1 cellular context compared by ENCODE assay signal in genomic region chr14:102819176-102819628, GRCh38.
A peak's percentile ranks its signal among the peaks of the same experiment; 100 is the strongest.
TF ChIP-seq lines count a peak whose summit lies in the region.

No MANE protein-coding gene starts in this region.

TF ChIP-seq in GM12878, 131 proteins besides CTCF, POLR2A, EP300 and RAD21 (continued from another document and continues in another):
- TF ChIP-seq ZBTB4 (CRISPR knock-in tag; IDR thresholded peaks at IDR 0.05) (no peak), SPI1 (IDR thresholded peaks at IDR 0.05; ENCODE audit: borderline replicate concordance, insufficient read depth, low read depth, low read length) (0 out of 2 replicates have a peak, but pooled peaks have one; percentile 8), IKZF1 (conservative IDR thresholded peaks at IDR 0.05) (peak; percentile 97), CHD4 (IDR thresholded peaks at IDR 0.05) (no peak), HSF1 (IDR thresholded peaks at IDR 0.05; ENCODE audit: low read depth, low read length) (no peak), DPF2 (IDR thresholded peaks at IDR 0.05) (peak; percentile 78), RFX5 (IDR thresholded peaks at IDR 0.05; ENCODE audit: low read depth, low read length) (0 out of 2 replicates have a peak, but pooled peaks have one; percentile 7), GATAD2B (conservative IDR thresholded peaks at IDR 0.05; ENCODE audit: low read depth) (peak; percentile 66; the same call in 1 of the 2 replicates), MEF2B (IDR thresholded peaks at IDR 0.05; ENCODE audit: partially characterized antibody, poor library complexity, severe bottlenecking) (peak; percentile 66), RELA (IDR thresholded peaks at IDR 0.05; ENCODE audit: borderline replicate concordance, partially characterized antibody) (peak; percentile 91), SKIL (IDR thresholded peaks at IDR 0.05; ENCODE audit: low read depth, poor library complexity, severe bottlenecking) (peak; percentile 69), IRF5 (IDR thresholded peaks at IDR 0.05; ENCODE audit: borderline replicate concordance) (0 out of 2 replicates have a peak, but pooled peaks have one; percentile 23), SUPT20H (IDR thresholded peaks at IDR 0.05; ENCODE audit: borderline replicate concordance, control insufficient read depth, low read depth, low read length) (no peak), RCOR1 (conservative IDR thresholded peaks at IDR 0.05; ENCODE audit: low read depth, low read length) (0 out of 2 replicates have a peak, but pooled peaks have one; percentile 70), NR2C2 (IDR thresholded peaks at IDR 0.05; ENCODE audit: borderline replicate concordance, control insufficient read depth, insufficient read length, low read depth) (no peak), CBFB (IDR thresholded peaks at IDR 0.05; ENCODE audit: low read depth) (0 out of 2 replicates have a peak, but pooled peaks have one; percentile 25), PKNOX1 (IDR thresholded peaks at IDR 0.05) (0 out of 2 replicates have a peak, but pooled peaks have one; percentile 37), FOXK2 (IDR thresholded peaks at IDR 0.05) (no peak), NR2C1 (IDR thresholded peaks at IDR 0.05) (no peak), SP1 (IDR thresholded peaks at IDR 0.05; ENCODE audit: low read depth, low read length) (peak; percentile 59), PAX8 (IDR thresholded peaks at IDR 0.05) (no peak), ASH2L (IDR thresholded peaks at IDR 0.05; ENCODE audit: borderline replicate concordance, low read depth) (no peak), MEF2A (IDR thresholded peaks at IDR 0.05; ENCODE audit: insufficient read depth, low read depth, low read length) (0 out of 2 replicates have a peak, but pooled peaks have one; percentile 62), NFYA (IDR thresholded peaks at IDR 0.05; ENCODE audit: borderline replicate concordance, low read depth, low read length) (no peak), ZBTB11 (CRISPR knock-in tag; IDR thresholded peaks at IDR 0.05) (no peak), BRCA1 (IDR thresholded peaks at IDR 0.05; ENCODE audit: low read depth, low read length) (no peak), PBX3 (IDR thresholded peaks at IDR 0.05; ENCODE audit: insufficient replicate concordance, low read depth, low read length) (peak; percentile 51), BHLHE40 (IDR thresholded peaks at IDR 0.05; ENCODE audit: borderline replicate concordance in 1 of 2, low read depth in 2 of 2, low read length in 1 of 2) (peak; percentile 94), CHD2 (IDR thresholded peaks at IDR 0.05; ENCODE audit: borderline replicate concordance, low read depth, low read length) (peak; percentile 80), YY1 (IDR thresholded peaks at IDR 0.05; ENCODE audit: low read depth, low read length) (peak; percentile 71; the same call in 1 of the 2 replicates), CEBPB (IDR thresholded peaks at IDR 0.05; ENCODE audit: borderline replicate concordance in 1 of 2, low read depth in 2 of 2, low read length in 2 of 2) (no peak), USF1 (IDR thresholded peaks at IDR 0.05; ENCODE audit: borderline replicate concordance, extremely low read length, insufficient read depth, low read depth, low read length) (no peak), ZNF217 (IDR thresholded peaks at IDR 0.05) (no peak), EGR1 (IDR thresholded peaks at IDR 0.05; ENCODE audit: borderline replicate concordance in 1 of 2, low read depth in 2 of 2, low read length in 2 of 2) (no peak), ATF7 (IDR thresholded peaks at IDR 0.05; ENCODE audit: low read depth) (peak; percentile 88), LARP7 (IDR thresholded peaks at IDR 0.05) (no peak), SRF (IDR thresholded peaks at IDR 0.05; ENCODE audit: low read depth in 2 of 2, low read length in 2 of 2) (0 out of 4 replicates have a peak, but pooled peaks of 1 of the 2 experiments have one; percentile 23), TARDBP (IDR thresholded peaks at IDR 0.05; ENCODE audit: borderline replicate concordance) (no peak; the same call in 1 of the 2 replicates), RUNX3 (IDR thresholded peaks at IDR 0.05; ENCODE audit: low read length) (peak; percentile 89), NR2F1 (conservative IDR thresholded peaks at IDR 0.05) (peak; percentile 61), SUZ12 (IDR thresholded peaks at IDR 0.05; ENCODE audit: unreplicated experiment) (no peak), CREB1 (IDR thresholded peaks at IDR 0.05; ENCODE audit: low read depth) (peak; percentile 33; the same call in 1 of the 2 replicates), STAT3 (IDR thresholded peaks at IDR 0.05; ENCODE audit: low read depth, low read length) (no peak), RBBP5 (conservative IDR thresholded peaks at IDR 0.05) (no peak), HDGF (IDR thresholded peaks at IDR 0.05) (peak; percentile 91), PML (IDR thresholded peaks at IDR 0.05; ENCODE audit: low read length) (no peak), JUND (IDR thresholded peaks at IDR 0.05; ENCODE audit: low read depth, low read length) (0 out of 2 replicates have a peak, but pooled peaks have one; percentile 39), KLF5 (IDR thresholded peaks at IDR 0.05; ENCODE audit: partially characterized antibody) (peak; percentile 42), ZBED1 (IDR thresholded peaks at IDR 0.05; ENCODE audit: borderline replicate concordance) (peak; percentile 84; the same call in 1 of the 2 replicates)
